9 cellular contexts compared by ENCODE assay signal in the genomic region with DNA sequence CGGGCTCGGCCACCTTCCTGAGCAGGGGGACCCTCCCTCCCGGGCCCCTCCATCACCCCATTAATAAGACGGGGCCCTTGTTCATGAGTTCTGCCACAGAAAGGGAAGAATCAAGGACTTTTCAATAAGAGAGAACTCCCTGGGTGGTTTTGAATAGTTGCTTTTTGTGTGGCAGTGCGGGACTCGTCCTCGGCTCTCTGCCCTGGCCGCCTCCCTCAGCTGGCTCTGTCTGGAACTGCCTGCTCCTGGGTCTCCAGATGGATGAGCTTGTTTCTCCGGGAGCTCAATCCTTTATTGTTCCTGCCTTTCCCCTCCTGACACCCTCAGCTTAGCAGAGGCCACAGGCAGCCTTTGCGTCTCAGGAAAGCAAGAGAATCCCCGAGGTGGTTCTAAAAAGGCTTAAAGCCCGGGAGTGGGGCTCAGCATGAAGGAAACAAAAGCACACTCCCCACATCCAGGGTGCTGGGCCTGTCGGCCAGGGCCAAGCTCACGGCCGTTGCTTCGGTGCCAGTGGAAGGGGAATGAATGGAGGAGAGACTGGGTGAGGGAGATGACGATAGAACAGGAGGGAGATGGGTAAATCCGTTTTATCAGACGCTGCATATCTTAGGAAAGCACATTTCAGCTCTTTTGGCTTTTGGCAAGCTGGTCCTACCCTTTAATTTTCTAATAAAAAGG.
DNase-seq lines count a peak whose midpoint lies in the region; ATAC-seq and TF ChIP-seq lines count a peak whose summit lies in the region.
"Had no signal": no experiment of that assay in that cellular context is flagged by ENCODE, and none has a peak within 500 bp of the region (broad histone marks: within the 10 kb centered on the region; RNA-seq: fewer than 3 reads in every experiment).

No MANE protein-coding gene starts in this region.

- no peaks in the 10 kb centered on the region for H3K9me3 ChIP-seq in tibial nerve

- peak overlapping the region; percentile 44 for H3K4me3 Mint-ChIP-seq in activated CD4-positive, alpha-beta T cell treated with anti-CD3 and anti-CD28 coated beads, Interleukin-2, amount 10 ng/mL, durations not matched to agents 7 days and 5 days

- peak overlapping the region; percentile 28 to 83 (median 74) for H3K27ac ChIP-seq in tibial nerve

- TF ChIP-seq CTCF in choroid plexus epithelial cell (conservative IDR thresholded peaks at IDR 0.05; ENCODE audit: low read depth, low read length) (peak; percentile 41), tibial nerve (IDR thresholded peaks at IDR 0.05) (peak in 3 of 5 experiments; percentile 13 to 52 (median 35)), GM10248 (IDR thresholded peaks at IDR 0.05; ENCODE audit: control extremely low read depth, extremely low read depth, low read depth, missing control alignments) (no peak)

- no peaks in the 10 kb centered on the region for H3K9me3 Mint-ChIP-seq in activated CD4-positive, alpha-beta T cell treated with anti-CD3 and anti-CD28 coated beads, Interleukin-2, amount 10 ng/mL, durations not matched to agents 7 days and 5 days

- TF ChIP-seq EP300 in tibial nerve (IDR thresholded peaks at IDR 0.05) = no peak

- H3K4me1 ChIP-seq in tibial nerve = peaks cover 0 to 74% (median 50%) of the 10 kb centered on the region in 4 donors

- H3K36me3 Mint-ChIP-seq in activated CD4-positive, alpha-beta T cell treated with anti-CD3 and anti-CD28 coated beads, Interleukin-2, amount 10 ng/mL, durations not matched to agents 7 days and 5 days (ENCODE audit: low read depth) = no peaks in the 10 kb centered on the region

- H3K4me1 Mint-ChIP-seq in activated CD4-positive, alpha-beta T cell treated with anti-CD3 and anti-CD28 coated beads, Interleukin-2, amount 10 ng/mL, durations not matched to agents 7 days and 5 days = peaks cover 28% of the 10 kb centered on the region

- H3K4me3 ChIP-seq in choroid plexus epithelial cell (ENCODE audit: low read depth, low read length) = no peak overlapping the region
- peak overlapping the region in 1 of 4 donors; percentile 0 for H3K4me3 ChIP-seq in tibial nerve

- ATAC-seq in HG03097 (IDR thresholded peaks at IDR 0.05; ENCODE audit: low FRiP score, unreplicated experiment) = no peak

- no peak for TF ChIP-seq POLR2A in tibial nerve (IDR thresholded peaks at IDR 0.05)

- WGBS in tibial nerve, 2 donors = 30 to 32% methylated on average over 19 of the region's 19 CpGs

- no peaks in the 10 kb centered on the region for H3K36me3 ChIP-seq in tibial nerve

- peak overlapping the region; percentile 81 for H3K27ac Mint-ChIP-seq in activated CD4-positive, alpha-beta T cell treated with anti-CD3 and anti-CD28 coated beads, Interleukin-2, amount 10 ng/mL, durations not matched to agents 7 days and 5 days

- peaks cover 3% of the 10 kb centered on the region for H3K27me3 Mint-ChIP-seq in activated CD4-positive, alpha-beta T cell treated with anti-CD3 and anti-CD28 coated beads, Interleukin-2, amount 10 ng/mL, durations not matched to agents 7 days and 5 days

- no peak for DNase-seq in activated CD4-positive, alpha-beta T cell treated with anti-CD3 and anti-CD28 coated beads, Interleukin-2, amount 10 ng/mL, durations not matched to agents 7 days and 5 days
- no peak for DNase-seq in activated CD4-positive, alpha-beta T cell treated with anti-CD3 and anti-CD28 coated beads, Interleukin-2, amount 50 U/mL, for 48 hours
- DNase-seq in choroid plexus epithelial cell (ENCODE audit: low read depth) = no peak
- peak; percentile 93 for DNase-seq in medulla oblongata (ENCODE audit: extremely low spot score)
- DNase-seq in tibial nerve (ENCODE audit: low spot score in 2 of 2) = peak in 1 of 2 donors; percentile 46
- DNase-seq in NCI-H1436 (lab: John Stamatoyannopoulos, UW) = no peak
- no peak for DNase-seq in GM10248 (ENCODE audit: extremely low spot score)
- DNase-seq: AML-193 had no signal

- POLR2A ChIA-PET in activated CD4-positive, alpha-beta T cell treated with anti-CD3 and anti-CD28 coated beads, Interleukin-2, amount 10 ng/mL, durations not matched to agents 7 days and 5 days (lab: Charles Lee) = no interaction called here
- POLR2A ChIA-PET in GM10248 (lab: Yijun Ruan, JAX) = no interaction called here

- no peaks in the 10 kb centered on the region for H3K27me3 ChIP-seq in tibial nerve

- CTCF ChIA-PET in activated CD4-positive, alpha-beta T cell treated with anti-CD3 and anti-CD28 coated beads, Interleukin-2, amount 10 ng/mL, durations not matched to agents 7 days and 5 days (lab: Charles Lee) = interaction anchor here (0.6 kb wide), 1 partner anchor 9 kb away, joined by 3 read pairs; no protein-coding TSS in a partner anchor
- CTCF ChIA-PET in GM10248 (lab: Yijun Ruan, JAX) = interaction anchor here (1.4 kb wide), 1 partner anchor 10 kb away, joined by 3 read pairs; no protein-coding TSS in a partner anchor
